8 cellular contexts compared by ENCODE assay signal in genomic region chr16:2022723-2023097, GRCh38. TPM values are rescaled to one million over a fixed set of nuclear protein-coding genes. Genes with fewer than 3 reads are reported as not detected.
DNase-seq lines count a peak whose midpoint lies in the region; ATAC-seq and TF ChIP-seq lines count a peak whose summit lies in the region.

No MANE protein-coding gene starts in this region.

- H3K36me3 ChIP-seq in HUES6 (ENCODE audit: control insufficient read depth, insufficient read depth, low read length) (no peaks in the 10 kb centered on the region), testis (ENCODE audit: low read depth, missing control alignments) (no peaks in the 10 kb centered on the region)

- peaks cover 62% of the 10 kb centered on the region for H3K27me3 ChIP-seq in HUES6 (ENCODE audit: control insufficient read depth, insufficient read depth, low read length)
- H3K27me3 ChIP-seq in testis = no peaks in the 10 kb centered on the region

- in situ Hi-C loops in GM13976 (cut with MboI; ENCODE audit: low sequenced_read_pairs, unreplicated experiment) = loop anchor here (25.0 kb wide), 1 partner anchor 465 kb away; the partner anchor contains the start of gene TBC1D24

- WGBS in testis, 2 donors = 1 to 2% methylated on average over 5 to 14 of the region's 14 CpGs

- DNase-seq in GM13976 (ENCODE audit: low spot score) = peak; percentile 60
- peak; percentile 63 for DNase-seq in amniotic epithelial cell (ENCODE audit: low read depth)
- DNase-seq in iris pigment epithelial cell (ENCODE audit: low read depth) = peak; percentile 45
- DNase-seq in testis = peak; percentile 61
- DNase-seq in dedifferentiated amniotic fluid mesenchymal stem cell (ENCODE audit: extremely low spot score) = no peak
- DNase-seq in NCI-H2171 treated with DMSO at 0.1 percent for 48 hours (lab: John Stamatoyannopoulos, UW) = no peak

- H3K4me1 ChIP-seq in HUES6 (ENCODE audit: control insufficient read depth, insufficient read depth, low read length) = peaks cover 17% of the 10 kb centered on the region
- H3K4me1 ChIP-seq in testis = peaks cover 26% of the 10 kb centered on the region

- H3K9ac ChIP-seq in HUES6 (ENCODE audit: low read length) = peak overlapping the region; percentile 41

- TF ChIP-seq POLR2A in testis (IDR thresholded peaks at IDR 0.05) = no peak

- ATAC-seq in GM18519 (IDR thresholded peaks at IDR 0.05; ENCODE audit: low FRiP score, unreplicated experiment) = no peak

- H3K9me3 ChIP-seq in HUES6 (ENCODE audit: control insufficient read depth, insufficient read depth, low read depth, low read length) = no peaks in the 10 kb centered on the region
- no peaks in the 10 kb centered on the region for H3K9me3 ChIP-seq in testis

- peak overlapping the region; percentile 64 for H3K4me3 ChIP-seq in HUES6 (ENCODE audit: low read depth, low read length)
- peak overlapping the region in 1 of 2 donors; percentile 37 for H3K4me3 ChIP-seq in testis

- TF ChIP-seq CTCF in GM13976 (IDR thresholded peaks at IDR 0.05; ENCODE audit: borderline replicate concordance, control extremely low read depth, extremely low read depth, insufficient read depth, missing control alignments) (no peak), testis (IDR thresholded peaks at IDR 0.05) (no peak)

- H3K27ac ChIP-seq in HUES6 (ENCODE audit: low read depth, low read length) (no peak overlapping the region), testis (no peak overlapping the region)

- intact Hi-C loops in testis (cut with DNase I; ENCODE audit: low total_unique reads) = loop anchor here (10.0 kb wide), 1 partner anchor 62 kb away; no protein-coding TSS in a partner anchor

RNA-seq across cellular contexts. Expression of gene NPW, which starts 3.1 kb away (rescaled TPM):
- 1 to 10 TPM; 7.3 to 8.2 TPM for total RNA-seq in testis
- 3.9 TPM for polyA plus RNA-seq in testis (ENCODE audit: insufficient read depth, low read depth, low replicate concordance)

RNA-seq across cellular contexts. Expression of gene NHERF2, which starts 4.0 kb away (rescaled TPM):
- total RNA-seq in testis = 10 to 100 TPM; 54.1 to 59.9 TPM
- 50.6 TPM for polyA plus RNA-seq in testis (ENCODE audit: insufficient read depth, low read depth, low replicate concordance)

RNA-seq across cellular contexts. Expression of gene ZNF598, which starts 13.1 kb away (rescaled TPM):
- 10 to 100 TPM; 80.4 to 94.6 TPM for total RNA-seq in testis
- polyA plus RNA-seq in testis (ENCODE audit: insufficient read depth, low read depth, low replicate concordance) = 46.3 TPM

RNA-seq across cellular contexts. Expression of gene NTHL1, which starts 24.9 kb away (rescaled TPM):
- 10 to 100 TPM; 24.6 to 35.6 TPM for total RNA-seq in testis
- polyA plus RNA-seq in testis (ENCODE audit: insufficient read depth, low read depth, low replicate concordance) = 18.0 TPM

RNA-seq across cellular contexts. Expression of gene TSC2, which starts 25.1 kb away (rescaled TPM):
- total RNA-seq in testis = 100 to 1,000 TPM; 222 to 271 TPM
- 136 TPM for polyA plus RNA-seq in testis (ENCODE audit: insufficient read depth, low read depth, low replicate concordance)

Comparison
In these comparisons a context has a peak if more than half of its experiments do, and no peak if none do; other contexts are left out.
1. DNase-seq: peak in GM13976 (single experiment), amniotic epithelial cell (single experiment), iris pigment epithelial cell (single experiment) and testis (single experiment); none in dedifferentiated amniotic fluid mesenchymal stem cell (single experiment) and NCI-H2171 treated with DMSO at 0.1 percent for 48 hours (single experiment).